ENCODE assay signal across 13 cellular contexts in the genomic region with DNA sequence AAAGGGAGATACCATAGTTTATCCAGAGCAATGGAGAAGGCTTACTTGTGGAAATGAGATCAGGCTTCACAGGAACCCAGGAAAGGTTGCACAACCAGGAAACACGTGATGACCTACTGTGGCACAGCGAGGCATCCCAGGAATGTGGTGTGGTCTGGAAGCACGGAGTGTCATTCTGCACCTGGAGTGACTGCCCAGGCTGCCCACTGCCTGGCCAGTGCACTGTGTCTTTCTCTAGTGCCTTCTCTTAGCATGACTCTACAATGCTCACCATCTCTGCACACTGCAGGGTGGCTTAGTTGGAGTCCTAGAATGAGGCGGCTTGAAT. TPM values are rescaled to one million over a fixed set of nuclear protein-coding genes. Genes with fewer than 3 reads are reported as not detected.
A peak's percentile ranks its signal among the peaks of the same experiment; 100 is the strongest.
DNase-seq lines count a peak whose midpoint lies in the region; ATAC-seq, FAIRE-seq and TF ChIP-seq lines count a peak whose summit lies in the region.
"Had no signal": no experiment of that assay in that cellular context is flagged by ENCODE, and none has a peak within 500 bp of the region (broad histone marks: within the 10 kb centered on the region; RNA-seq: fewer than 3 reads in every experiment).

No MANE protein-coding gene starts in this region.

- WGBS in pancreas, 2 donors: 42 to 47% methylated on average over 4 of the region's 4 CpGs

- intact Hi-C loops in pancreas (cut with DNase I): no loop called here

- H3K4me3 ChIP-seq in pancreas: no peak overlapping the region

- H3K27me3 ChIP-seq in foreskin keratinocyte (no peaks in the 10 kb centered on the region), pancreas (no peaks in the 10 kb centered on the region)

- H3K9me3 ChIP-seq in pancreas: no peaks in the 10 kb centered on the region

- TF ChIP-seq CTCF in foreskin keratinocyte (conservative IDR thresholded peaks at IDR 0.05): no peak
- no peak for TF ChIP-seq CTCF in pancreas (IDR thresholded peaks at IDR 0.05)

- H3K4me1 ChIP-seq in foreskin keratinocyte: no peaks in the 10 kb centered on the region
- peaks cover 0 to 3% (median 0%) of the 10 kb centered on the region in 3 donors for H3K4me1 ChIP-seq in pancreas

- FAIRE-seq in RCC 7860 (lab: Jason Lieb, UNC) (peak; percentile 89), pancreas (lab: Jason Lieb, UNC) (no peak)

- ATAC-seq in foreskin keratinocyte: peak; percentile 69
- peak in 3 of 4 donors; percentile 62 to 91 (median 63) for ATAC-seq in pancreas
- no peak for ATAC-seq in GM19455 (IDR thresholded peaks at IDR 0.05; ENCODE audit: unreplicated experiment)
- no peak for ATAC-seq in HG03196 (IDR thresholded peaks at IDR 0.05; ENCODE audit: unreplicated experiment)

- DNase-seq in H4 (ENCODE audit: low spot score): peak; percentile 92
- DNase-seq in RCC 7860 (ENCODE audit: low spot score): peak; percentile 91
- peak; percentile 62 to 82 for DNase-seq in foreskin keratinocyte
- peak in 2 of 6 donors; percentile 20 to 30 for DNase-seq in pancreas
- DNase-seq in activated naive CD4-positive, alpha-beta T cell treated with anti-CD3 and anti-CD28 coated beads, Interleukin-2, amount 50 U/mL, for 16 hours: no peak
- no peak for DNase-seq in T-helper 1 cell
- DNase-seq: CD4-positive, alpha-beta memory T cell; NCI-H510A; SHP77 had no signal

- H3K27ac ChIP-seq in foreskin keratinocyte (no peak overlapping the region), pancreas (peak overlapping the region in 2 of 4 donors; percentile 38 to 44)

- no peaks in the 10 kb centered on the region for H3K36me3 ChIP-seq in pancreas

RNA-seq across cellular contexts. Expression of a gene that starts 48.9 kb away (rescaled TPM):
- 0.23 and 1.1 TPM in 2 replicates for total RNA-seq in H4 (2014; rRNA removed; shearing (Covaris generic))
- total RNA-seq in foreskin keratinocyte (0.04 TPM in 1 of 2 replicates, not detected in the other), pancreas (10 to 100 TPM in 2 of 6 donors, 1 to 10 TPM in 4; 5.4 to 13.4 (median 7.8) TPM)
- polyA plus RNA-seq in foreskin keratinocyte (not detected in 2 replicates), pancreas (10 to 100 TPM in 1 of 2 donors, 1 to 10 TPM in 1; 3.9 to 17.2 TPM)
- total RNA-seq: activated CD8-positive, alpha-beta memory T cell treated with anti-CD3 and anti-CD28 coated beads for 36 hours; CD4-positive, alpha-beta memory T cell; fibroblast of lung had no signal
- polyA plus RNA-seq: CD4-positive, alpha-beta memory T cell; fibroblast of lung had no signal

Comparison
In these comparisons a context has a peak if more than half of its experiments do, and no peak if none do; other contexts are left out.
1. DNase-seq: peak in H4 (single experiment), RCC 7860 (single experiment) and foreskin keratinocyte (2 of 2); none in activated naive CD4-positive, alpha-beta T cell treated with anti-CD3 and anti-CD28 coated beads, Interleukin-2, amount 50 U/mL, for 16 hours (single experiment) and T-helper 1 cell (0 of 5).
2. ATAC-seq: peak in foreskin keratinocyte (single experiment) and pancreas (3 of 4); none in GM19455 (single experiment) and HG03196 (single experiment).